Comparison of ENCODE assay signal across 9 cellular contexts in the genomic region with DNA sequence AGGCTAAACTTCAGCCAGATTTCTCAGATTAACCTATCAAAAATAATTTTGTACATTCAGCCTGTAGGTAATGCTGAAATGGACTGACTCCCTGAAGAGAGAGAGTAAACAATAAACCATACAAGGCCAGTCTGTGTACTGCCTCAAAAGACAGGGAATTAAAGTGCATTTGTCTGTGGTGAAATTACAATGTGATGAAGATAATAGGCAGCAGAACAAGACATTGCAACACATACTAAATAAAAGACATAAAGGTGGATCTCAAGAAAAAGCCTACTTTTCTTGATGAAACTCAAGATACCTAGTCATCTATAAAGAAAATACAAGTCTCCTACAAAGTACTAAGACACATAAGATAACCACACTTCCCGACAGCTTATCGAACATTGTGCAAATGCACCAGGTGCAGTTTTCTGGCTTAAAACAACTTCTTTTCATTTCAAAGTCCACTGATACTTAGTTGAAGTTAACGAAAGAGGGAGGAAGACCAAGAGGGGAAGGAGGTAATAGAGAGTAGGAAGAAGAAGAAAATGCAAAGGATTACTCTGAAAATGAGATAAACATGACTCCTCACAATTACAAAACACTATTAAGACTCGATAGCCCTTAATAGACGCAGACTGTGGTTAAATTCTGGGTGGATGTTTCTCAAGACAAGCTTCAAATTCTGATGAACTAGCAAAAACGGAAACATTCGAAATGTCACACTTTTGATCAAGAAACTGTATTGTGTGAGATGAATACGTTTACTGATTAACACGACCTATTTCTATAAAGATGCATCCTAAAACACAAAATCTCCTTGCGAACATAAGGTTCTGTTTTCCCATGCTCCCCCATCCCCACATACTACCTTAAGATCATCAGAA. TPM values are rescaled to one million over a fixed set of nuclear protein-coding genes. Genes with fewer than 3 reads are reported as not detected.
DNase-seq lines count a peak whose midpoint lies in the region; ATAC-seq and TF ChIP-seq lines count a peak whose summit lies in the region.
"Had no signal": no experiment of that assay in that cellular context is flagged by ENCODE, and none has a peak within 500 bp of the region (broad histone marks: within the 10 kb centered on the region; RNA-seq: fewer than 3 reads in every experiment).

No MANE protein-coding gene starts in this region.

- H3K4me1 Mint-ChIP-seq in activated CD4-positive, alpha-beta T cell treated with anti-CD3 and anti-CD28 coated beads, Interleukin-2, amount 10 ng/mL, durations not matched to agents 7 days and 5 days, result peaks cover 60% of the 10 kb centered on the region
- peaks cover 43% of the 10 kb centered on the region for H3K4me1 Mint-ChIP-seq in WTC11

- H3K36me3 ChIP-seq in suprapubic skin, result peaks cover 5% of the 10 kb centered on the region

- no peaks in the 10 kb centered on the region for H3K9me3 Mint-ChIP-seq in activated CD4-positive, alpha-beta T cell treated with anti-CD3 and anti-CD28 coated beads, Interleukin-2, amount 10 ng/mL, durations not matched to agents 7 days and 5 days
- H3K9me3 Mint-ChIP-seq in WTC11, result no peaks in the 10 kb centered on the region

- peak overlapping the region; percentile 80 for H3K4me3 Mint-ChIP-seq in activated CD4-positive, alpha-beta T cell treated with anti-CD3 and anti-CD28 coated beads, Interleukin-2, amount 10 ng/mL, durations not matched to agents 7 days and 5 days
- peak overlapping the region; percentile 88 for H3K4me3 Mint-ChIP-seq in WTC11

- no peak for TF ChIP-seq POLR2A in suprapubic skin (IDR thresholded peaks at IDR 0.05)

- H3K36me3 Mint-ChIP-seq in activated CD4-positive, alpha-beta T cell treated with anti-CD3 and anti-CD28 coated beads, Interleukin-2, amount 10 ng/mL, durations not matched to agents 7 days and 5 days (ENCODE audit: low read depth), result peaks cover 37% of the 10 kb centered on the region
- H3K36me3 Mint-ChIP-seq in WTC11, result peaks cover 20% of the 10 kb centered on the region

- CTCF ChIA-PET in activated CD4-positive, alpha-beta T cell treated with anti-CD3 and anti-CD28 coated beads, Interleukin-2, amount 10 ng/mL, durations not matched to agents 7 days and 5 days (lab: Charles Lee), result interaction anchor here (0.8 kb wide), 1 partner anchor 26 kb away, joined by 3 read pairs; no protein-coding TSS in a partner anchor
- CTCF ChIA-PET in WTC11 (lab: Charles Lee), result no interaction called here

- no peak for DNase-seq in activated CD4-positive, alpha-beta T cell treated with anti-CD3 and anti-CD28 coated beads, Interleukin-2, amount 10 ng/mL, durations not matched to agents 7 days and 5 days
- DNase-seq in activated CD4-positive, alpha-beta T cell treated with anti-CD3 and anti-CD28 coated beads, Interleukin-2, amount 50 U/mL, for 48 hours, result no peak
- DNase-seq in WTC11 (ENCODE audit: low spot score) (no peak), suprapubic skin (ENCODE audit: low spot score in 2 of 2) (no peak), nucleus accumbens (lab: John Stamatoyannopoulos, UW) (no peak)
- DNase-seq: midbrain had no signal

- no peaks in the 10 kb centered on the region for H3K9me3 ChIP-seq in suprapubic skin

- H3K27me3 ChIP-seq in suprapubic skin, result no peaks in the 10 kb centered on the region

- TF ChIP-seq CTCF in WTC11 (IDR thresholded peaks at IDR 0.05) (no peak), suprapubic skin (IDR thresholded peaks at IDR 0.05) (no peak)

- H3K4me1 ChIP-seq in suprapubic skin, result peaks cover 62% of the 10 kb centered on the region

- ATAC-seq in WTC11 (no peak), HG03097 (IDR thresholded peaks at IDR 0.05; ENCODE audit: low FRiP score, unreplicated experiment) (no peak), GM18511 (IDR thresholded peaks at IDR 0.05; ENCODE audit: unreplicated experiment) (no peak)

- H3K27me3 Mint-ChIP-seq in activated CD4-positive, alpha-beta T cell treated with anti-CD3 and anti-CD28 coated beads, Interleukin-2, amount 10 ng/mL, durations not matched to agents 7 days and 5 days, result no peaks in the 10 kb centered on the region
- peaks cover 24% of the 10 kb centered on the region for H3K27me3 Mint-ChIP-seq in WTC11 (ENCODE audit: low read depth)

- POLR2A ChIA-PET in activated CD4-positive, alpha-beta T cell treated with anti-CD3 and anti-CD28 coated beads, Interleukin-2, amount 10 ng/mL, durations not matched to agents 7 days and 5 days (lab: Charles Lee), result interaction anchor here (0.7 kb wide), 1 partner anchor 188 kb away, joined by 7 read pairs; no protein-coding TSS in a partner anchor
- POLR2A ChIA-PET in WTC11 (lab: Charles Lee), result no interaction called here

- WGBS in suprapubic skin, result 5% methylated on average over 10 of the region's 10 CpGs

- no peak overlapping the region for H3K27ac ChIP-seq in suprapubic skin

- TF ChIP-seq EP300 in suprapubic skin (IDR thresholded peaks at IDR 0.05), result no peak

- peak overlapping the region; percentile 98 for H3K27ac Mint-ChIP-seq in activated CD4-positive, alpha-beta T cell treated with anti-CD3 and anti-CD28 coated beads, Interleukin-2, amount 10 ng/mL, durations not matched to agents 7 days and 5 days
- H3K27ac Mint-ChIP-seq in WTC11, result peak overlapping the region; percentile 24; the same call in 1 of the 2 replicates

- H3K4me3 ChIP-seq in iPS-11a (ENCODE audit: low read depth, low read length) (peak overlapping the region; percentile 78), suprapubic skin (peak overlapping the region; percentile 62)

TF ChIP-seq in WTC11, 78 proteins besides CTCF, POLR2A, EP300 and RAD21 (continues in another document):
- TF ChIP-seq JAZF1 (CRISPR knock-in tag; IDR thresholded peaks at IDR 0.05) (no peak), FOXJ3 (CRISPR knock-in tag; IDR thresholded peaks at IDR 0.05; ENCODE audit: borderline replicate concordance) (no peak), ZNF423 (CRISPR knock-in tag; IDR thresholded peaks at IDR 0.05) (no peak), USF1 (CRISPR knock-in tag; IDR thresholded peaks at IDR 0.05) (no peak), HMGXB4 (CRISPR knock-in tag; IDR thresholded peaks at IDR 0.05) (no peak), GTF2I (CRISPR knock-in tag; conservative IDR thresholded peaks at IDR 0.05) (no peak), PRDM15 (CRISPR knock-in tag; IDR thresholded peaks at IDR 0.05) (no peak), ZNF263 (CRISPR knock-in tag; IDR thresholded peaks at IDR 0.05; ENCODE audit: low read depth) (no peak)
- TF ChIP-seq, protein P1, sequence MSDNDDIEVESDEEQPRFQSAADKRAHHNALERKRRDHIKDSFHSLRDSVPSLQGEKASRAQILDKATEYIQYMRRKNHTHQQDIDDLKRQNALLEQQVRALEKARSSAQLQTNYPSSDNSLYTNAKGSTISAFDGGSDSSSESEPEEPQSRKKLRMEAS (CRISPR knock-in tag; IDR thresholded peaks at IDR 0.05), result no peak

RNA-seq across cellular contexts. Expression of gene HNRNPR, which starts 2.0 kb away (rescaled TPM):
- 100 to 1,000 TPM; 216 to 221 TPM for total RNA-seq in activated CD4-positive, alpha-beta T cell treated with anti-CD3 and anti-CD28 coated beads, Interleukin-2, amount 10 ng/mL, durations not matched to agents 7 days and 5 days
- total RNA-seq in WTC11 (2021) (157 to 178 TPM (median 170 TPM) in 3 replicates), suprapubic skin (10 to 100 TPM; 60.9 to 85.3 (median 66.0) TPM)

RNA-seq across cellular contexts. Expression of gene ZNF436, which starts 27.6 kb away (rescaled TPM):
- 1 to 10 TPM; 6.7 to 8.1 TPM for total RNA-seq in activated CD4-positive, alpha-beta T cell treated with anti-CD3 and anti-CD28 coated beads, Interleukin-2, amount 10 ng/mL, durations not matched to agents 7 days and 5 days
- total RNA-seq in WTC11 (2021) (1.3 to 1.7 TPM (median 1.6 TPM) in 3 replicates), suprapubic skin (10 to 100 TPM; 21.1 to 38.2 (median 30.3) TPM)
